15 cellular contexts compared by ENCODE assay signal in genomic region chr20:53833333-53834043, GRCh38.
DNase-seq lines count a peak whose midpoint lies in the region; ATAC-seq and TF ChIP-seq lines count a peak whose summit lies in the region.
"Had no signal": no experiment of that assay in that cellular context is flagged by ENCODE, and none has a peak within 500 bp of the region (broad histone marks: within the 10 kb centered on the region; RNA-seq: fewer than 3 reads in every experiment).

No MANE protein-coding gene starts in this region.

- peak overlapping the region; percentile 85 for H3K27ac Mint-ChIP-seq in activated B cell treated with CpG ODN at 0.5 μM for 24 hours
- peak overlapping the region in 8 of 10 donors; percentile 22 to 99 (median 76) for H3K27ac Mint-ChIP-seq in naive thymus-derived CD8-positive, alpha-beta T cell

- H3K9me3 Mint-ChIP-seq in activated B cell treated with CpG ODN at 0.5 μM for 24 hours = peaks cover 2% of the 10 kb centered on the region
- H3K9me3 Mint-ChIP-seq in naive thymus-derived CD8-positive, alpha-beta T cell = peaks cover 0 to 12% (median 0%) of the 10 kb centered on the region in 9 donors

- peaks cover 75% of the 10 kb centered on the region for H3K4me1 Mint-ChIP-seq in activated B cell treated with CpG ODN at 0.5 μM for 24 hours
- H3K4me1 Mint-ChIP-seq in naive thymus-derived CD8-positive, alpha-beta T cell = peaks cover 17 to 78% (median 74%) of the 10 kb centered on the region in 4 donors

- H3K36me3 ChIP-seq in DOHH2 (ENCODE audit: control insufficient read depth, low read length) = no peaks in the 10 kb centered on the region
- H3K36me3 ChIP-seq: gastroesophageal sphincter, right atrium auricular region had no signal

- intact Hi-C loops in activated B cell treated with CpG ODN at 0.5 μM for 24 hours (cut with micrococcal nuclease) (loop anchor here (5.0 kb wide), 1 partner anchor 96 kb away; no protein-coding TSS in a partner anchor), left cardiac atrium (cut with DNase I) (loop anchor here in 1 of 2 donors (10.0 kb wide), 1 partner anchor 61 kb away; no protein-coding TSS in a partner anchor)

- peak overlapping the region; percentile 72 for H3K4me3 Mint-ChIP-seq in activated B cell treated with CpG ODN at 0.5 μM for 24 hours
- peak overlapping the region in 3 of 10 donors; percentile 8 to 65 (median 44) for H3K4me3 Mint-ChIP-seq in naive thymus-derived CD8-positive, alpha-beta T cell

- H3K27me3 Mint-ChIP-seq in activated B cell treated with CpG ODN at 0.5 μM for 24 hours = no peaks in the 10 kb centered on the region
- no peaks in the 10 kb centered on the region for H3K27me3 Mint-ChIP-seq in naive thymus-derived CD8-positive, alpha-beta T cell

- H3K36me3 Mint-ChIP-seq in activated B cell treated with CpG ODN at 0.5 μM for 24 hours (ENCODE audit: low read depth) = no peaks in the 10 kb centered on the region
- H3K36me3 Mint-ChIP-seq in naive thymus-derived CD8-positive, alpha-beta T cell = peaks cover 0 to 2% (median 0%) of the 10 kb centered on the region in 3 donors

- DNase-seq in activated B cell treated with CpG ODN at 0.5 μM for 24 hours (no peak), left cardiac atrium (no peak), GF-D8 (lab: John Stamatoyannopoulos, UW) (no peak)
- DNase-seq in naive thymus-derived CD8-positive, alpha-beta T cell = no peak
- no peak for DNase-seq in stimulated activated CD4-positive, alpha-beta T cell treated with anti-CD3 and anti-CD28 coated beads, Interleukin-2, amount 100 ng/mL, for 24 hours
- DNase-seq: activated T-cell treated with anti-CD3 and anti-CD28 coated beads for 4 hours, aorta, kidney, NCI-H1417, NCI-H526 treated with DMSO at 0.1 percent for 48 hours, SHP77 had no signal

- peak overlapping the region; percentile 42 for H3K4me2 ChIP-seq in DOHH2 (ENCODE audit: low read length)

- TF ChIP-seq CTCF in DOHH2 (IDR thresholded peaks at IDR 0.05; ENCODE audit: low read depth, low read length, poor library complexity, severe bottlenecking) = no peak
- no peak for TF ChIP-seq CTCF in activated B cell treated with CpG ODN at 0.5 μM for 24 hours (IDR thresholded peaks at IDR 0.05)

- POLR2A ChIA-PET in activated B cell treated with CpG ODN at 0.5 μM for 24 hours (lab: Charles Lee) = interaction anchor here (0.6 to 1.6 kb wide), 7 partner anchors 10 to 239 kb away, joined by 3 to 7 read pairs (median 4); partner anchors contain the start of gene ZNF217
- POLR2A ChIA-PET in naive thymus-derived CD8-positive, alpha-beta T cell (lab: Charles Lee) = interaction anchor here (0.6 kb wide), 1 partner anchor 271 kb away, joined by 3 read pairs; no protein-coding TSS in a partner anchor

- CTCF ChIA-PET in activated B cell treated with CpG ODN at 0.5 μM for 24 hours (lab: Charles Lee) = no interaction called here

- peak overlapping the region; percentile 4; the same call in 1 of the 2 replicates for H3K4me3 ChIP-seq in DOHH2 (ENCODE audit: low read length)
- H3K4me3 ChIP-seq: gastroesophageal sphincter, right atrium auricular region had no signal

- H4K20me1 ChIP-seq in DOHH2 (ENCODE audit: control insufficient read depth, insufficient read depth, low read depth, low read length) = no peaks in the 10 kb centered on the region

- H3K4me1 ChIP-seq in DOHH2 (ENCODE audit: control insufficient read depth, low read length) = peaks cover 67% of the 10 kb centered on the region

- H3K27me3 ChIP-seq in DOHH2 (ENCODE audit: control insufficient read depth, low read length) = no peaks in the 10 kb centered on the region
- H3K27me3 ChIP-seq: gastroesophageal sphincter, right atrium auricular region had no signal

- no peaks in the 10 kb centered on the region for H3K79me2 ChIP-seq in DOHH2 (ENCODE audit: control insufficient read depth, low read length)

- H3K9me2 ChIP-seq in DOHH2 (replicated peaks; ENCODE audit: control insufficient read depth, low read length) = no peaks in the 10 kb centered on the region

- peak; percentile 4 for ATAC-seq in HG02884 (IDR thresholded peaks at IDR 0.05; ENCODE audit: unreplicated experiment)
- peak; percentile 10 for ATAC-seq in activated B cell treated with CpG ODN at 0.5 μM for 24 hours (ENCODE audit: low read depth)
- no peak for ATAC-seq in naive thymus-derived CD8-positive, alpha-beta T cell
- no peak for ATAC-seq in left cardiac atrium
- ATAC-seq: gastroesophageal sphincter had no signal

- peaks cover 22% of the 10 kb centered on the region for H3F3A ChIP-seq in DOHH2 (ENCODE audit: control insufficient read depth, insufficient read depth)

- H3K27ac ChIP-seq in DOHH2 (ENCODE audit: low read depth, low read length) = peak overlapping the region; percentile 17; the same call in 1 of the 2 replicates
- H3K27ac ChIP-seq: gastroesophageal sphincter, right atrium auricular region had no signal

- H3K9me3 ChIP-seq in DOHH2 (ENCODE audit: control insufficient read depth, insufficient read depth, low read length) = 0 out of 2 replicates have a peak, but pooled peaks cover 2% of the 10 kb centered on the region
- H3K9me3 ChIP-seq: gastroesophageal sphincter, right atrium auricular region had no signal

Comparison
In these comparisons a context has a peak if more than half of its experiments do, and no peak if none do; other contexts are left out.
1. ATAC-seq: peak in HG02884 (single experiment) and activated B cell treated with CpG ODN at 0.5 μM for 24 hours (single experiment); none in naive thymus-derived CD8-positive, alpha-beta T cell (0 of 2) and left cardiac atrium (0 of 2).